ENCODE assay signal across 25 cellular contexts in genomic region chr6:117050301-117050700, GRCh38.
"Had no signal": no experiment of that assay in that cellular context is flagged by ENCODE, and none has a peak within 500 bp of the region (broad histone marks: within the 10 kb centered on the region; RNA-seq: fewer than 3 reads in every experiment).

No MANE protein-coding gene starts in this region.

- H3K9me3 ChIP-seq: esophagus muscularis mucosa, lower lobe of right lung, mucosa of descending colon had no signal

- H2AFZ ChIP-seq: hepatocyte had no signal

- H3K36me3 ChIP-seq: esophagus muscularis mucosa, gastroesophageal sphincter, heart left ventricle, left lung, lower lobe of right lung had no signal

- H3K4me1 ChIP-seq: esophagus muscularis mucosa, foreskin keratinocyte, gastroesophageal sphincter, heart left ventricle, left lung, lower lobe of right lung had no signal

- H3K27ac ChIP-seq: coronary artery, dorsolateral prefrontal cortex, esophagus muscularis mucosa, foreskin keratinocyte, gastroesophageal sphincter, heart left ventricle, hepatocyte, left lung, lower lobe of right lung had no signal

- H3K4me3 ChIP-seq: coronary artery, dorsolateral prefrontal cortex, esophagus muscularis mucosa, gastroesophageal sphincter, heart left ventricle, hepatocyte, left lung, lower lobe of right lung, mucosa of descending colon had no signal

- ATAC-seq: foreskin keratinocyte, gastroesophageal sphincter, heart left ventricle, left colon, left lung, left ventricle myocardium superior, lower lobe of right lung, mucosa of descending colon had no signal

- H3K27me3 ChIP-seq: esophagus muscularis mucosa, foreskin keratinocyte, gastroesophageal sphincter, heart left ventricle, hepatocyte, left lung had no signal

- FAIRE-seq: colon, endothelial cell of umbilical vein, frontal cortex, kidney had no signal

- DNase-seq: dermis blood vessel endothelial cell; dorsolateral prefrontal cortex; effector CD4-positive, alpha-beta T cell; effector memory CD4-positive, alpha-beta T cell; foreskin keratinocyte; heart left ventricle; hypothalamus; immature natural killer cell; islet precursor cell; kidney; kidney glomerular epithelial cell; left colon; left lung; left ventricle myocardium superior; lower lobe of right lung; mesenchymal stem cell; mucosa of descending colon; naive B cell had no signal

- H3K4me2 ChIP-seq: hepatocyte had no signal

- H3K79me2 ChIP-seq: hepatocyte had no signal
